30 cellular contexts compared by ENCODE assay signal in genomic region chr10:96880575-96880974, GRCh38.
"Had no signal": no experiment of that assay in that cellular context is flagged by ENCODE, and none has a peak within 500 bp of the region (broad histone marks: within the 10 kb centered on the region; RNA-seq: fewer than 3 reads in every experiment).

No MANE protein-coding gene starts in this region.

- H3K9me3 Mint-ChIP-seq: activated B cell treated with CpG ODN at 0.5 μM for 24 hours; activated CD4-positive, alpha-beta T cell treated with anti-CD3 and anti-CD28 coated beads, Interleukin-2, amount 10 ng/mL, durations not matched to agents 24 days and 14 days; activated naive CD4-positive, alpha-beta T cell treated with anti-CD3 and anti-CD28 coated beads, Interleukin-2, amount 10 ng/mL, durations not matched to agents 7 days and 5 days; activated T-helper 2 cell treated with anti-CD3 and anti-CD28 coated beads, Interferon-gamma antibody, Interleukin-2, Interleukin-4, amounts not matched to agents 10 μg/mL and 5 μg/mL and 100 μg/mL, durations not matched to agents 14 hours and 24 hours and 36 hours; central memory CD8-positive, alpha-beta T cell; T-helper 1 cell treated with Interleukin-12 subunit alpha and Interleukin-12 subunit beta and Interleukin-4 antibody, amounts not matched to agents 30 μg/mL and 1 μg/mL, for 36 hours had no signal

- H3K4me1 ChIP-seq: SJCRH30 had no signal

- H3K36me3 ChIP-seq: ascending aorta, SJCRH30 had no signal

- ATAC-seq: body of pancreas, Panc1 had no signal

- H3K4me1 Mint-ChIP-seq: activated CD4-positive, alpha-beta T cell treated with anti-CD3 and anti-CD28 coated beads, Interleukin-2, amount 10 ng/mL, durations not matched to agents 24 days and 14 days; activated naive CD4-positive, alpha-beta T cell treated with anti-CD3 and anti-CD28 coated beads, Interleukin-2, amount 10 ng/mL, durations not matched to agents 7 days and 5 days had no signal

- DNase-seq: activated B cell treated with CpG ODN at 0.5 μM for 24 hours; activated CD4-positive, alpha-beta T cell treated with anti-CD3 and anti-CD28 coated beads for 1 hour; activated CD4-positive, alpha-beta T cell treated with anti-CD3 and anti-CD28 coated beads, Interleukin-2, amount 10 ng/mL, durations not matched to agents 24 days and 14 days; activated CD4-positive, alpha-beta T cell treated with anti-CD3 and anti-CD28 coated beads, Interleukin-2, amount 50 U/mL, for 48 hours; activated gamma-delta T cell treated with Interleukin-2 at 50 U/mL for 16 hours; activated naive CD4-positive, alpha-beta T cell treated with anti-CD3 and anti-CD28 coated beads, Interleukin-2, amount 10 ng/mL, durations not matched to agents 7 days and 5 days; activated T-cell treated with anti-CD3 and anti-CD28 coated beads for 4 hours; activated T-cell treated with anti-CD3 and anti-CD28 coated beads, Interleukin-2, amount 50 U/mL, for 48 hours; amniotic stem cell; body of pancreas; MG63; NCI-H1105; NCI-H1436; NCI-H1694 treated with DMSO at 0.1 percent for 48 hours; NCI-H2029 treated with DMSO at 0.1 percent for 48 hours; NCI-H345; NCI-H510A; NCI-H526 treated with DMSO at 0.1 percent for 48 hours; NCI-H82; Right ventricle myocardium superior; RPMI8226; SJCRH30; SK-N-SH; SW 1271; T-helper 9 cell had no signal

- H3K4me2 ChIP-seq: SK-N-SH had no signal

- H3K9ac ChIP-seq: SK-N-SH had no signal

- H3K4me3 ChIP-seq: ascending aorta, body of pancreas, MG63, SJCRH30 had no signal

- H3K4me3 Mint-ChIP-seq: activated B cell treated with CpG ODN at 0.5 μM for 24 hours; activated CD4-positive, alpha-beta T cell treated with anti-CD3 and anti-CD28 coated beads, Interleukin-2, amount 10 ng/mL, durations not matched to agents 24 days and 14 days; activated naive CD4-positive, alpha-beta T cell treated with anti-CD3 and anti-CD28 coated beads, Interleukin-2, amount 10 ng/mL, durations not matched to agents 7 days and 5 days; central memory CD8-positive, alpha-beta T cell; T-helper 1 cell treated with Interleukin-12 subunit alpha and Interleukin-12 subunit beta and Interleukin-4 antibody, amounts not matched to agents 30 μg/mL and 1 μg/mL, for 36 hours had no signal

- H3K27ac ChIP-seq: ascending aorta, body of pancreas, SJCRH30 had no signal

- H3K27me3 Mint-ChIP-seq: activated B cell treated with CpG ODN at 0.5 μM for 24 hours; activated CD4-positive, alpha-beta T cell treated with anti-CD3 and anti-CD28 coated beads, Interleukin-2, amount 10 ng/mL, durations not matched to agents 24 days and 14 days; activated naive CD4-positive, alpha-beta T cell treated with anti-CD3 and anti-CD28 coated beads, Interleukin-2, amount 10 ng/mL, durations not matched to agents 7 days and 5 days; central memory CD8-positive, alpha-beta T cell had no signal

- H3K9me3 ChIP-seq: ascending aorta, body of pancreas, MG63, SJCRH30, SK-N-SH had no signal

- H3K9me2 ChIP-seq: SK-N-SH had no signal

- H3K27ac Mint-ChIP-seq: activated B cell treated with CpG ODN at 0.5 μM for 24 hours; activated CD4-positive, alpha-beta T cell treated with anti-CD3 and anti-CD28 coated beads, Interleukin-2, amount 10 ng/mL, durations not matched to agents 24 days and 14 days; activated naive CD4-positive, alpha-beta T cell treated with anti-CD3 and anti-CD28 coated beads, Interleukin-2, amount 10 ng/mL, durations not matched to agents 7 days and 5 days; activated T-helper 2 cell treated with anti-CD3 and anti-CD28 coated beads, Interferon-gamma antibody, Interleukin-2, Interleukin-4, amounts not matched to agents 10 μg/mL and 5 μg/mL and 100 μg/mL, durations not matched to agents 14 hours and 24 hours and 36 hours; T-helper 1 cell treated with Interleukin-12 subunit alpha and Interleukin-12 subunit beta and Interleukin-4 antibody, amounts not matched to agents 30 μg/mL and 1 μg/mL, for 36 hours had no signal

- H3K27me3 ChIP-seq: ascending aorta, body of pancreas, MG63, SJCRH30 had no signal
